In genomic region chr15:40328176-40328575, GRCh38 we compare ENCODE assay signal across 1 cellular context.
TF ChIP-seq lines count a peak whose summit lies in the region.

No MANE protein-coding gene starts in this region.

TF ChIP-seq in endothelial cell of umbilical vein, 7 proteins besides CTCF, POLR2A, EP300 and RAD21:
- TF ChIP-seq JUN (IDR thresholded peaks at IDR 0.05; ENCODE audit: borderline replicate concordance, insufficient read depth, insufficient read length, low read depth) (no peak), EZH2 (IDR thresholded peaks at IDR 0.05; ENCODE audit: borderline replicate concordance, low read depth, low read length, severe bottlenecking) (no peak), POLR2AphosphoS5 (IDR thresholded peaks at IDR 0.05; ENCODE audit: insufficient read depth, low read depth, low read length) (no peak), FOS (IDR thresholded peaks at IDR 0.05; ENCODE audit: borderline replicate concordance, insufficient read depth, low read length) (no peak), MYC (IDR thresholded peaks at IDR 0.05; ENCODE audit: low read depth, low read length) (no peak), GATA2 (IDR thresholded peaks at IDR 0.05; ENCODE audit: insufficient read depth, insufficient read length, low read depth, low read length) (no peak), MAX (IDR thresholded peaks at IDR 0.05; ENCODE audit: insufficient read depth, insufficient read length) (no peak)
